Comparison of ENCODE assay signal across 11 cellular contexts in the genomic region with DNA sequence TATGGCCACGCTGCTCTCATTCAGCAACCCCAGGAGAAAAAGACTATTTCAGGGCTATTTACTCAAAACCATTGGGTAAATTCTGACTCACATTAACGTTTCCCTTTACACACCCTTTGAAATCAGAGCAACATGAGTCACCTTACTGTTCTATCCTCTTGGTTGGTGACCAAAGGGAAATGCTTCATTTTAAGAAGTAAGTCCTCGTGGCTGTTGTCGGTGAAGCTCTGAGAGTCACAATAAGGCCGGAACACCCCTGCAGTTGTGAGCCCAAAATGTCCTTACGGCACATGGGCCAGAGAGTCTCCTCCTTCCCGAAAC. TPM values are rescaled to one million over a fixed set of nuclear protein-coding genes. Genes with fewer than 3 reads are reported as not detected.
DNase-seq lines count a peak whose midpoint lies in the region; ATAC-seq and TF ChIP-seq lines count a peak whose summit lies in the region.
"Had no signal": no experiment of that assay in that cellular context is flagged by ENCODE, and none has a peak within 500 bp of the region (broad histone marks: within the 10 kb centered on the region; RNA-seq: fewer than 3 reads in every experiment).

No MANE protein-coding gene starts in this region.

- no peaks in the 10 kb centered on the region for H3K4me1 ChIP-seq in esophagus (ENCODE audit: control insufficient read depth in 2 of 2, insufficient read depth in 2 of 2, low read length in 1 of 2)
- no peaks in the 10 kb centered on the region for H3K4me1 ChIP-seq in H9 (ENCODE audit: insufficient read depth, low read length)

- peak overlapping the region; percentile 76 to 92 for H3K27ac ChIP-seq in esophagus (ENCODE audit: low read depth in 2 of 2, low read length in 1 of 2)
- H3K27ac ChIP-seq in H9 (ENCODE audit: insufficient read length, low read depth, low read length): no peak overlapping the region

- peaks cover 6% of the 10 kb centered on the region for H3K36me3 Mint-ChIP-seq in Calu3 (ENCODE audit: insufficient read depth, unreplicated experiment)
- peaks cover 0 to 22% (median 2%) of the 10 kb centered on the region in 3 experiments; a peak in 3 of 7 replicates for H3K36me3 Mint-ChIP-seq in H9 (ENCODE audit: insufficient read depth in 1 of 3, low read depth in 3 of 3)

- no peak overlapping the region for H3K56ac ChIP-seq in H9 (ENCODE audit: insufficient read length, low read depth, low read length)

- TF ChIP-seq CTCF in Calu3 (IDR thresholded peaks at IDR 0.05; ENCODE audit: unreplicated experiment): no peak
- no peak for TF ChIP-seq CTCF in omental fat pad (IDR thresholded peaks at IDR 0.05)
- no peak for TF ChIP-seq CTCF in H9 (conservative IDR thresholded peaks at IDR 0.05)

- H4K91ac ChIP-seq in H9 (ENCODE audit: insufficient read length, low read depth, low read length): no peak overlapping the region

- no peak overlapping the region for H3K9ac ChIP-seq in H9 (ENCODE audit: extremely low read depth, insufficient read length, low read length)

- no peak overlapping the region for H3K4me3 ChIP-seq in esophagus (ENCODE audit: low read depth in 1 of 2, low read length in 2 of 2)
- H3K4me3 ChIP-seq: skin epidermis had no signal

- no peaks in the 10 kb centered on the region for H4K20me1 ChIP-seq in H9 (ENCODE audit: control insufficient read depth, insufficient read depth, insufficient read length)

- H3K27me3 ChIP-seq in esophagus (ENCODE audit: control insufficient read depth in 1 of 2, insufficient read depth in 2 of 2, low read length in 2 of 2): no peaks in the 10 kb centered on the region
- no peaks in the 10 kb centered on the region for H3K27me3 ChIP-seq in H9 (ENCODE audit: insufficient read depth, low read length)

- BruUV-seq in Calu3 (replicated peaks; lab: Mats Ljungman, UMichigan): no TSS peak

- H4K5ac ChIP-seq in H9 (ENCODE audit: insufficient read length, low read depth, low read length): no peak overlapping the region

- H3K4me3 Mint-ChIP-seq in Calu3 (ENCODE audit: low read depth, unreplicated experiment) (no peak overlapping the region), H9 (no peak overlapping the region)

- no peaks in the 10 kb centered on the region for H3K79me1 ChIP-seq in H9 (ENCODE audit: insufficient read depth, low read depth, low read length, poor library complexity, severe bottlenecking)

- no peak overlapping the region for H3K23ac ChIP-seq in H9 (ENCODE audit: insufficient read length, low read depth, low read length)

- no peak overlapping the region for H2BK5ac ChIP-seq in H9 (ENCODE audit: insufficient read length, low read length)

- H3K18ac ChIP-seq in H9 (ENCODE audit: insufficient read length, low read depth, low read length): no peak overlapping the region

- H3K36me3 ChIP-seq in esophagus (ENCODE audit: control insufficient read depth in 2 of 2, insufficient read depth in 2 of 2, low read length in 1 of 2): no peaks in the 10 kb centered on the region

- H3K27ac Mint-ChIP-seq in Calu3 (ENCODE audit: unreplicated experiment) (peak overlapping the region; percentile 93), H9 (no peak overlapping the region)

- no peak overlapping the region for H3T11ph ChIP-seq in H9 (ENCODE audit: low read length)

- H3K4me1 Mint-ChIP-seq in Calu3 (ENCODE audit: low read depth, unreplicated experiment): peaks cover 11% of the 10 kb centered on the region
- H3K4me1 Mint-ChIP-seq in H9: peaks cover 23% of the 10 kb centered on the region in 2 experiments

- no peak overlapping the region for H2AK5ac ChIP-seq in H9 (ENCODE audit: insufficient read length, low read length)

- H3K9me3 ChIP-seq in esophagus (ENCODE audit: control insufficient read depth in 2 of 2, insufficient read depth in 1 of 2, low read depth in 1 of 2, low read length in 1 of 2) (no peaks in the 10 kb centered on the region), H9 (ENCODE audit: control insufficient read depth, low read depth, low read length) (no peaks in the 10 kb centered on the region)

- DNase-seq in Calu3 (peak; percentile 8), NOMO-1 (lab: John Stamatoyannopoulos, UW; ENCODE audit: unreplicated experiment in 2 of 2) (peak; percentile 67 to 93), omental fat pad (ENCODE audit: low spot score) (no peak), H9 (no peak)
- DNase-seq: GOT3, Kasumi-1 had no signal

- no peak overlapping the region for H4K8ac ChIP-seq in H9 (replicated peaks; ENCODE audit: insufficient read length, low read depth, low read length)

- peak; percentile 68 for ATAC-seq in omental fat pad (ENCODE audit: low FRiP score)
- no peak for ATAC-seq in GM21619 (IDR thresholded peaks at IDR 0.05; ENCODE audit: unreplicated experiment)
- no peak for ATAC-seq in GM18511 (IDR thresholded peaks at IDR 0.05; ENCODE audit: unreplicated experiment)
- ATAC-seq in HG03378 (IDR thresholded peaks at IDR 0.05; ENCODE audit: unreplicated experiment): no peak

- H2BK120ac ChIP-seq in H9 (ENCODE audit: low read depth, low read length, poor library complexity, severe bottlenecking): no peak overlapping the region

- H3K27me3 Mint-ChIP-seq in Calu3 (ENCODE audit: unreplicated experiment) (no peaks in the 10 kb centered on the region), H9 (ENCODE audit: low read depth) (peaks cover 6% of the 10 kb centered on the region)

- no peak overlapping the region for H3K4ac ChIP-seq in H9 (ENCODE audit: low read depth, low read length)

- no peak overlapping the region for H2BK20ac ChIP-seq in H9 (ENCODE audit: low read depth, low read length, poor library complexity, severe bottlenecking)

- H2BK15ac ChIP-seq in H9 (ENCODE audit: low read depth, low read length): no peak overlapping the region

- WGBS in esophagus, 2 donors: 51 to 63% methylated on average over 7 of the region's 7 CpGs
- no CpG with 5 or more reads among the region's 7 CpGs for WGBS in H9 (ENCODE audit: extremely low coverage, insufficient read length, low lambda C conversion rate)

- H3K4me2 ChIP-seq in H9 (ENCODE audit: insufficient read depth, insufficient read length, low read length): no peak overlapping the region

- H3K14ac ChIP-seq in H9 (ENCODE audit: insufficient read depth, low read length): no peak overlapping the region

- peaks cover under 1% of the 10 kb centered on the region for H3K9me3 Mint-ChIP-seq in Calu3 (ENCODE audit: low read depth, unreplicated experiment)
- H3K9me3 Mint-ChIP-seq in H9: peaks cover 6 to 12% of the 10 kb centered on the region in 2 experiments

- intact Hi-C loops in Calu3 (cut with micrococcal nuclease; ENCODE audit: unreplicated experiment): no loop called here

- no peaks in the 10 kb centered on the region for H3K23me2 ChIP-seq in H9 (ENCODE audit: insufficient read length, low read depth, low read length, poor library complexity, severe bottlenecking)

- H2AFZ ChIP-seq in H9 (ENCODE audit: low read length): no peak overlapping the region

- CTCF ChIA-PET in Calu3 (lab: Charles Lee): interaction anchor here (0.9 kb wide), 1 partner anchor 11 kb away, joined by 3 read pairs; no protein-coding TSS in a partner anchor

- H2BK12ac ChIP-seq in H9 (ENCODE audit: insufficient read length, low read depth, low read length): no peak overlapping the region

- no peaks in the 10 kb centered on the region for H3K79me2 ChIP-seq in H9 (ENCODE audit: insufficient read depth, low read length)

RNA-seq across cellular contexts. Expression of a gene that starts 56.3 kb away (rescaled TPM):
- total RNA-seq in Calu3 (2022) (38.5 and 45.5 TPM in 2 replicates), omental fat pad (100 to 1,000 TPM; 168 to 308 (median 256) TPM), H9 (2021) (76.3 and 77.6 TPM in 2 replicates)
- polyA plus RNA-seq in esophagus: 10 to 100 TPM in 1 of 2 donors, 1 to 10 TPM in 1; 9.9 to 12.4 TPM

Comparison
In these comparisons a context has a peak if more than half of its experiments do, and no peak if none do; other contexts are left out.
1. DNase-seq: peak in Calu3 (single experiment) and NOMO-1 (2 of 2); none in omental fat pad (single experiment) and H9 (single experiment).